8 cellular contexts compared by ENCODE assay signal in the genomic region with DNA sequence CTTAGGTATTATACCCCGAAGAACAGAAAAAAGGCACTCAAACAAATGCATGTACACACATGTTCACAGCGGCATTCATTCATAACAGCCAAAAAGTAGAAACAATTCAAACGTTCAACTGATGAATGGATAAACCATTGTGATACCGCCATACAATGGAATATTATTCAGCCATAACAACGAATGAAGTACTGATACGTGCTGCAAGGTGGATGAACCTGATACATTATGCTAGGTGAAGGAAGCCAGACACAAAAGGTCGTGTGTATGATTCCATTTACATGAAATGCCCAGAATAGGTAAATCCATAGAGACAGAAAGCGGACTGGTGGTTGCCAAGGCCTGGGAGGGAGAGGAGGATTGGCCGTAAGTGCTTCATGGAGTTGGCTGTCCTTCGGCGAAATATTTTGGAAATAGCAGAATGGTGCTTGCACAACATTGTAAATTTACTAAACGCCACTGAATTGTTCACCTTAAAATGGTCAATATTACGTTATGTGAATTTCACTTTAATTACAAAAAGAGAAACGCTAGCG.
DNase-seq lines count a peak whose midpoint lies in the region; ATAC-seq and TF ChIP-seq lines count a peak whose summit lies in the region.

No MANE protein-coding gene starts in this region.

- H3K79me2 ChIP-seq in SU-DHL-6 (ENCODE audit: insufficient read depth, low read length): peaks cover 17% of the 10 kb centered on the region
- H3K79me2 ChIP-seq in fibroblast of lung (ENCODE audit: control insufficient read depth, insufficient read depth, low read length): peaks cover 17% of the 10 kb centered on the region

- H2BK15ac ChIP-seq in neuronal stem cell (ENCODE audit: low read length): no peak overlapping the region

- H4K20me1 ChIP-seq in BLaER1 (0 out of 2 replicates have a peak, but pooled peaks cover 9% of the 10 kb centered on the region), SU-DHL-6 (ENCODE audit: low read depth, low read length) (no peaks in the 10 kb centered on the region), fibroblast of lung (ENCODE audit: control insufficient read depth, extremely low read depth, insufficient read depth, low read length) (no peaks in the 10 kb centered on the region)

- no peak overlapping the region for H4K91ac ChIP-seq in neuronal stem cell (ENCODE audit: low read depth, low read length, poor library complexity)

- H3K27me3 ChIP-seq in BLaER1 (no peaks in the 10 kb centered on the region), SU-DHL-6 (ENCODE audit: low read length) (no peaks in the 10 kb centered on the region), fibroblast of lung (ENCODE audit: control insufficient read depth, insufficient read depth, low read length) (no peaks in the 10 kb centered on the region), neuronal stem cell (ENCODE audit: control insufficient read depth in 3 of 3, insufficient read depth in 3 of 3, low read depth in 1 of 3, low read length in 3 of 3) (peaks cover 0 to 2% (median 0%) of the 10 kb centered on the region in 3 experiments)

- no peaks in the 10 kb centered on the region for H3K9me2 ChIP-seq in SU-DHL-6 (replicated peaks; ENCODE audit: insufficient read depth, low read length)

- TF ChIP-seq CTCF in SU-DHL-6 (IDR thresholded peaks at IDR 0.05; ENCODE audit: insufficient read depth, low read length, poor library complexity, severe bottlenecking): no peak
- TF ChIP-seq CTCF in fibroblast of lung (conservative IDR thresholded peaks at IDR 0.05 in 1 of 2, IDR thresholded peaks at IDR 0.05 in 1 of 2; ENCODE audit: low read depth in 1 of 2, low read length in 2 of 2): no peak

- no peak overlapping the region for H2BK12ac ChIP-seq in neuronal stem cell (ENCODE audit: low read length)

- H3K9ac ChIP-seq in BLaER1 (peak overlapping the region; percentile 86), SU-DHL-6 (ENCODE audit: low read length) (peak overlapping the region; percentile 84), fibroblast of lung (ENCODE audit: insufficient read depth, low read length) (peak overlapping the region; percentile 79), neuronal stem cell (ENCODE audit: low read depth, low read length, poor library complexity) (peak overlapping the region; percentile 95)

- H3K27ac ChIP-seq in BLaER1 (peak overlapping the region; percentile 77), SU-DHL-6 (ENCODE audit: low read depth, low read length) (peak overlapping the region; percentile 73), fibroblast of lung (ENCODE audit: insufficient read depth, low read length) (peak overlapping the region; percentile 71), neuronal stem cell (replicated peaks; ENCODE audit: low read length) (no peak overlapping the region)

- H3K18ac ChIP-seq in neuronal stem cell (ENCODE audit: low read length): peak overlapping the region; percentile 93

- peak overlapping the region; percentile 96 for H3K23ac ChIP-seq in neuronal stem cell (ENCODE audit: low read depth, low read length, poor library complexity)

- no peak overlapping the region for H2AK5ac ChIP-seq in neuronal stem cell (ENCODE audit: low read depth, low read length)

- H2BK120ac ChIP-seq in neuronal stem cell (ENCODE audit: low read depth, low read length): no peak overlapping the region

- H3K14ac ChIP-seq in neuronal stem cell (ENCODE audit: low read length): no peak overlapping the region

- H3K36me3 ChIP-seq in BLaER1 (peaks cover 31% of the 10 kb centered on the region), SU-DHL-6 (ENCODE audit: low read length) (peaks cover 15% of the 10 kb centered on the region; the same call in 1 of the 2 replicates), fibroblast of lung (ENCODE audit: control insufficient read depth, insufficient read depth, low read length) (peaks cover 6% of the 10 kb centered on the region), neuronal stem cell (replicated peaks in 1 of 2; ENCODE audit: control insufficient read depth in 2 of 2, insufficient read depth in 2 of 2, low read length in 2 of 2) (peaks cover 8 to 30% of the 10 kb centered on the region in 2 donors)

- peak overlapping the region; percentile 79 for H3K4me2 ChIP-seq in BLaER1
- H3K4me2 ChIP-seq in SU-DHL-6 (ENCODE audit: low read depth, low read length, poor library complexity, severe bottlenecking): peak overlapping the region; percentile 57
- H3K4me2 ChIP-seq in fibroblast of lung (ENCODE audit: extremely low read depth, insufficient read depth, low read length): peak overlapping the region; percentile 93
- H3K4me2 ChIP-seq in neuronal stem cell (ENCODE audit: insufficient read depth, low read length, poor library complexity, severe bottlenecking): peak overlapping the region; percentile 42

- H4K8ac ChIP-seq in neuronal stem cell (ENCODE audit: low read depth, low read length): no peak overlapping the region

- H2AFZ ChIP-seq in SU-DHL-6 (ENCODE audit: low read depth, low read length, severe bottlenecking) (peak overlapping the region; percentile 80), fibroblast of lung (ENCODE audit: low read length) (peak overlapping the region; percentile 99), neuronal stem cell (ENCODE audit: low read length) (peak overlapping the region; percentile 97)

- no peaks in the 10 kb centered on the region for H3K79me1 ChIP-seq in neuronal stem cell (ENCODE audit: low read depth, low read length)

- H3K4ac ChIP-seq in neuronal stem cell (ENCODE audit: low read length): no peak overlapping the region

- no peak overlapping the region for H2BK5ac ChIP-seq in neuronal stem cell (ENCODE audit: low read length)

- H3F3A ChIP-seq in SU-DHL-6 (ENCODE audit: insufficient read depth): no peaks in the 10 kb centered on the region

- no CpG with 5 or more reads among the region's 15 CpGs for WGBS in neuronal stem cell (ENCODE audit: extremely low coverage in 2 of 2, insufficient read length in 2 of 2, insufficient replicate concordance in 1 of 2), 2 donors

- H3K4me1 ChIP-seq in BLaER1: peaks cover 41% of the 10 kb centered on the region
- peaks cover 2% of the 10 kb centered on the region for H3K4me1 ChIP-seq in fibroblast of lung (ENCODE audit: control insufficient read depth, extremely low read depth, insufficient read depth, low read length)
- peaks cover 2% of the 10 kb centered on the region in 2 donors for H3K4me1 ChIP-seq in neuronal stem cell (ENCODE audit: control insufficient read depth in 2 of 2, insufficient read depth in 1 of 2, low read depth in 1 of 2, low read length in 2 of 2)

- H3K9me3 ChIP-seq in BLaER1 (peaks cover 3% of the 10 kb centered on the region; the same call in 1 of the 2 replicates), SU-DHL-6 (ENCODE audit: insufficient read depth, low read length) (no peaks in the 10 kb centered on the region), fibroblast of lung (ENCODE audit: control insufficient read depth, insufficient read depth, low read depth, low read length) (no peaks in the 10 kb centered on the region), neuronal stem cell (replicated peaks in 1 of 2; ENCODE audit: control insufficient read depth in 2 of 2, insufficient read depth in 1 of 2, low read depth in 1 of 2, low read length in 2 of 2) (no peaks in the 10 kb centered on the region)

- H3K4me3 ChIP-seq in BLaER1 (peak overlapping the region; percentile 77), SU-DHL-6 (ENCODE audit: insufficient read depth, low read length, poor library complexity, severe bottlenecking) (peak overlapping the region; percentile 95), fibroblast of lung (replicated peaks in 1 of 4; ENCODE audit: control extremely low read depth in 1 of 4, insufficient read depth in 1 of 4, low read depth in 3 of 4, low read length in 4 of 4) (peak overlapping the region; percentile 67 to 99 (median 92)), neuronal stem cell (ENCODE audit: low read length in 2 of 2) (peak overlapping the region; percentile 90 to 91)

- peak; percentile 11 for ATAC-seq in GM18870 (IDR thresholded peaks at IDR 0.05; ENCODE audit: unreplicated experiment)
- ATAC-seq in HG03135 (IDR thresholded peaks at IDR 0.05; ENCODE audit: unreplicated experiment): peak; percentile 0
- ATAC-seq in HG03521 (IDR thresholded peaks at IDR 0.05; ENCODE audit: unreplicated experiment): no peak

- DNase-seq in fibroblast of lung (ENCODE audit: low read depth in 2 of 2) (no peak), neuronal stem cell (ENCODE audit: low spot score) (no peak), 8988T (no peak)

Comparison
In these comparisons a context has a peak if more than half of its experiments do, and no peak if none do; other contexts are left out.
1. H3K4me2 ChIP-seq: peak in every context shown above with its lines; median percentile 93 in fibroblast of lung; 79 in BLaER1; 57 in SU-DHL-6; 42 in neuronal stem cell.